ENCODE assay signal across 8 cellular contexts in genomic region chr12:32106517-32107366, GRCh38.
A peak's percentile ranks its signal among the peaks of the same experiment; 100 is the strongest.
DNase-seq lines count a peak whose midpoint lies in the region; ATAC-seq and TF ChIP-seq lines count a peak whose summit lies in the region.

Gene BICD1 (plus strand): TSS chr12:32106847. CDS start chr12:32107332, 485 bp downstream.

- CTCF ChIA-PET in AG04449 (lab: Yijun Ruan, JAX) = interaction anchor here (0.7 to 1.8 kb wide), 13 partner anchors 8 to 453 kb away, joined by 3 to 9 read pairs (median 4); no protein-coding TSS in a partner anchor

- no peak for DNase-seq in AG04449 (ENCODE audit: low read depth, low spot score)
- DNase-seq in NCI-H2227 (lab: John Stamatoyannopoulos, UW; ENCODE audit: unreplicated experiment) = peak; percentile 90
- peak; percentile 47 for DNase-seq in activated CD4-positive, CD25-positive, alpha-beta regulatory T cell treated with anti-CD3 and anti-CD28 coated beads, Interleukin-2, amount 50 U/mL, for 16 hours (ENCODE audit: low read depth, low spot score)
- peak; percentile 65 for DNase-seq in central memory CD4-positive, alpha-beta T cell
- peak; percentile 98 for DNase-seq in islet precursor cell
- DNase-seq in stimulated activated CD4-positive, alpha-beta T cell treated with anti-CD3 and anti-CD28 coated beads, Interleukin-12 subunit alpha, Interleukin-12 subunit beta, amount 100 ng/mL, for 48 hours (ENCODE audit: low read depth in 2 of 3, low spot score in 1 of 3) = peak; percentile 50 to 76 (median 69)

- TF ChIP-seq CTCF in AG04449 (IDR thresholded peaks at IDR 0.05; ENCODE audit: insufficient read depth, low read length, missing control alignments) = peak; percentile 29

- peak within 1 kb of the TSS; percentile 86 for H3K4me3 ChIP-seq in AG04449 (ENCODE audit: low read depth, low read length)

- POLR2A ChIA-PET in AG04449 (lab: Yijun Ruan, JAX) = interaction anchor here (0.5 to 1.4 kb wide), 4 partner anchors 9 to 1915 kb away, joined by 3 to 7 read pairs (median 4); no protein-coding TSS in a partner anchor

- ATAC-seq in GM18861 (IDR thresholded peaks at IDR 0.05; ENCODE audit: unreplicated experiment) (peak; percentile 61), HG03095 (IDR thresholded peaks at IDR 0.05; ENCODE audit: unreplicated experiment) (peak; percentile 71)
